ENCODE assay signal across 10 cellular contexts in the genomic region with DNA sequence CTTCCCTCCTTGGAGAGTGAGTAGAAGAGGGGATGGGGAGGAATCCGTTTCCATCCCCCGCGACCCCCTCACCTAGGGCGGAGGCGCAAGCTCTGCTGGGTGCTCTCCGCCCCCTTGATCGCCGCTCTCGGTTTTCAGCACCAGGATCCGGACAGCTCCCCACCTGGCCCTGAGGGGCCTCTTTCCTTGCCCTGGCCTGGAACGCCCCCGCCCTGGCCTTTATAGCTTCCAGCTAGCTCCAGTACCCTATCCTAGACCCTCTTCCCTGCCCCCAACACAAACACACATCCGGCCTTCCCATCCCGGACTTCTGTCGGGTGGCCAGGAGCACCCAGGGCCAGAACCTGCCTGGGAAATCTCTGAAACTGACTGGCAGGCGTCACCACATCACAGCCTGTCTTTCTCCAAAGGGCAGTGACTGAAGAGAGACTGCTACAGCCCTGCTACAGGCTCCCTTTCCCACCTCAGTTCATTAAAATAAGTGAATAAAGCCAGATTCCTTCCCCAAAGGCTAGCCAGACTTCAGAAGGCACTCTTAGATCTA.
A peak's percentile ranks its signal among the peaks of the same experiment; 100 is the strongest.
DNase-seq lines count a peak whose midpoint lies in the region; ATAC-seq and TF ChIP-seq lines count a peak whose summit lies in the region.
"Had no signal": no experiment of that assay in that cellular context is flagged by ENCODE, and none has a peak within 500 bp of the region (broad histone marks: within the 10 kb centered on the region; RNA-seq: fewer than 3 reads in every experiment).

No MANE protein-coding gene starts in this region.

- H3K27me3 Mint-ChIP-seq in CD4-positive, CD25-positive, alpha-beta regulatory T cell = peaks cover 60% of the 10 kb centered on the region
- peaks cover 65% of the 10 kb centered on the region for H3K27me3 Mint-ChIP-seq in chondrocyte (ENCODE audit: low read depth)

- H3K4me3 Mint-ChIP-seq in CD4-positive, CD25-positive, alpha-beta regulatory T cell = peak overlapping the region; percentile 22 to 73 (median 46)
- peak overlapping the region; percentile 49 for H3K4me3 Mint-ChIP-seq in chondrocyte (ENCODE audit: unreplicated experiment)

- H3K27me3 ChIP-seq in CD4-positive, CD25-positive, alpha-beta regulatory T cell (ENCODE audit: control insufficient read depth, insufficient read depth, low read length) = peaks cover 14% of the 10 kb centered on the region
- peaks cover 10% of the 10 kb centered on the region for H3K27me3 ChIP-seq in vagina

- no peak for DNase-seq in CD4-positive, CD25-positive, alpha-beta regulatory T cell
- DNase-seq in HK-2 (ENCODE audit: unreplicated experiment) = peak; percentile 36
- DNase-seq in chondrocyte (ENCODE audit: low spot score) = no peak
- peak; percentile 80 for DNase-seq in mesenteric fat pad (ENCODE audit: low spot score)
- no peak for DNase-seq in vagina (ENCODE audit: extremely low spot score in 2 of 2)
- DNase-seq in NOMO-1 treated with dmso at 0.1 percent for 144 hours (lab: John Stamatoyannopoulos, UW; ENCODE audit: unreplicated experiment) = no peak
- DNase-seq: brain microvascular endothelial cell had no signal

- peaks cover 0 to 25% (median 4%) of the 10 kb centered on the region in 4 donors for H3K4me1 Mint-ChIP-seq in CD4-positive, CD25-positive, alpha-beta regulatory T cell
- H3K4me1 Mint-ChIP-seq in chondrocyte (ENCODE audit: low read depth) = peaks cover 13% of the 10 kb centered on the region

- no peak for ATAC-seq in CD4-positive, CD25-positive, alpha-beta regulatory T cell (ENCODE audit: low read depth in 2 of 2)
- ATAC-seq in HG03175 (IDR thresholded peaks at IDR 0.05; ENCODE audit: unreplicated experiment) (no peak), GM21423 (IDR thresholded peaks at IDR 0.05; ENCODE audit: unreplicated experiment) (no peak)

- no peak for TF ChIP-seq POLR2A in vagina (IDR thresholded peaks at IDR 0.05)

- H3K27ac ChIP-seq in CD4-positive, CD25-positive, alpha-beta regulatory T cell (ENCODE audit: insufficient read depth, low read length, poor library complexity, severe bottlenecking) = no peak overlapping the region
- no peak overlapping the region for H3K27ac ChIP-seq in vagina
- H3K27ac ChIP-seq: brain microvascular endothelial cell, Peyer's patch had no signal

- no peak for TF ChIP-seq CTCF in chondrocyte (IDR thresholded peaks at IDR 0.05)
- no peak for TF ChIP-seq CTCF in vagina (IDR thresholded peaks at IDR 0.05)

- peaks cover 24% of the 10 kb centered on the region for H3K4me1 ChIP-seq in CD4-positive, CD25-positive, alpha-beta regulatory T cell (ENCODE audit: control insufficient read depth, insufficient read depth, low read length, poor library complexity, severe bottlenecking)
- H3K4me1 ChIP-seq in vagina = peaks cover 27% of the 10 kb centered on the region

- peak overlapping the region in 1 of 3 donors; percentile 87 for H3K27ac Mint-ChIP-seq in CD4-positive, CD25-positive, alpha-beta regulatory T cell
- H3K27ac Mint-ChIP-seq in chondrocyte (ENCODE audit: unreplicated experiment) = no peak overlapping the region

- H3K4me3 ChIP-seq in CD4-positive, CD25-positive, alpha-beta regulatory T cell (ENCODE audit: low read depth, low read length) = no peak overlapping the region
- H3K4me3 ChIP-seq in vagina = no peak overlapping the region

- no peaks in the 10 kb centered on the region for H3K36me3 ChIP-seq in CD4-positive, CD25-positive, alpha-beta regulatory T cell (ENCODE audit: control insufficient read depth, insufficient read depth, low read length)
- H3K36me3 ChIP-seq in vagina = no peaks in the 10 kb centered on the region
- H3K36me3 ChIP-seq: brain microvascular endothelial cell, Peyer's patch had no signal

- H3K9me3 ChIP-seq in CD4-positive, CD25-positive, alpha-beta regulatory T cell (ENCODE audit: control insufficient read depth in 2 of 2, low read length in 2 of 2) = no peaks in the 10 kb centered on the region
- H3K9me3 ChIP-seq in vagina = no peaks in the 10 kb centered on the region

- intact Hi-C loops in vagina (cut with DNase I) = no loop called here

- no peaks in the 10 kb centered on the region for H3K36me3 Mint-ChIP-seq in CD4-positive, CD25-positive, alpha-beta regulatory T cell
- H3K36me3 Mint-ChIP-seq in chondrocyte (ENCODE audit: low read depth) = peaks cover 3% of the 10 kb centered on the region

- peaks cover 0 to 5% (median 0%) of the 10 kb centered on the region in 7 donors for H3K9me3 Mint-ChIP-seq in CD4-positive, CD25-positive, alpha-beta regulatory T cell
- H3K9me3 Mint-ChIP-seq in chondrocyte (ENCODE audit: low read depth) = no peaks in the 10 kb centered on the region

Comparison
In these comparisons a context has a peak if more than half of its experiments do, and no peak if none do; other contexts are left out.
1. DNase-seq: peak in HK-2 (single experiment) and mesenteric fat pad (single experiment); none in CD4-positive, CD25-positive, alpha-beta regulatory T cell (0 of 3), chondrocyte (single experiment), vagina (0 of 2) and NOMO-1 treated with dmso at 0.1 percent for 144 hours (single experiment).